ENCODE assay signal across 28 cellular contexts in genomic region chr5:153018121-153018520, GRCh38.
"Had no signal": no experiment of that assay in that cellular context is flagged by ENCODE, and none has a peak within 500 bp of the region (broad histone marks: within the 10 kb centered on the region; RNA-seq: fewer than 3 reads in every experiment).

No MANE protein-coding gene starts in this region.

- H3K27me3 ChIP-seq: neural progenitor cell, ovary, spleen, suprapubic skin, testis, tibial artery, transverse colon, upper lobe of right lung, uterus had no signal

- H3K4me1 ChIP-seq: neural progenitor cell, parathyroid adenoma, psoas muscle, spleen, suprapubic skin, testis, tibial artery, transverse colon, upper lobe of right lung, uterus had no signal

- H3K27ac ChIP-seq: neural progenitor cell, ovary, parathyroid adenoma, psoas muscle, skin epidermis, spleen, suprapubic skin, testis, tibial artery, transverse colon, upper lobe of right lung, uterus had no signal

- ATAC-seq: natural killer cell; psoas muscle; right cardiac atrium; sciatic nerve; stimulated activated memory B cell treated with anti-CD40 and anti-IgM and Interleukin-4, amounts not matched to agents 10 μg/mL and 1 μg/mL and 100 μg/mL, for 72 hours; stimulated activated naive CD8-positive, alpha-beta T cell treated with anti-CD3 and anti-CD28 coated beads, Interleukin-15, amount 100 ng/mL, for 72 hours; stimulated activated naive CD8-positive, alpha-beta T cell treated with anti-CD3 and anti-CD28 coated beads, Interleukin-15, Interleukin-2, amounts not matched to agents 100 U/mL and 50 U/mL, for 24 hours; upper lobe of right lung had no signal

- H3K79me2 ChIP-seq: parathyroid adenoma had no signal

- H3K9ac ChIP-seq: neural progenitor cell, parathyroid adenoma had no signal

- H2AFZ ChIP-seq: neural progenitor cell, parathyroid adenoma had no signal

- H3K4me3 ChIP-seq: neural progenitor cell, ovary, psoas muscle, skin epidermis, smooth muscle cell, spleen, suprapubic skin, testis, tibial artery, transverse colon, upper lobe of right lung, uterus had no signal

- H3K9me3 ChIP-seq: ovary, testis had no signal

- H3K36me3 ChIP-seq: neural progenitor cell, ovary, spleen, suprapubic skin, tibial artery, transverse colon, upper lobe of right lung, uterus had no signal

- H3K4me2 ChIP-seq: neural progenitor cell, smooth muscle cell had no signal

- DNase-seq: natural killer cell; occipital lobe; ovary; posterior cingulate gyrus; psoas muscle; right cardiac atrium; spleen; stimulated activated CD4-positive, alpha-beta T cell treated with anti-CD3 and anti-CD28 coated beads, Interleukin-12 subunit alpha, Interleukin-12 subunit beta, amount 100 ng/mL, for 4 hours; stimulated activated CD4-positive, alpha-beta T cell treated with anti-CD3 and anti-CD28 coated beads, Interleukin-1b, Interleukin-23, amount 100 ng/mL, for 48 hours; stimulated activated CD4-positive, alpha-beta T cell treated with anti-CD3 and anti-CD28 coated beads, Interleukin-4, amount 100 ng/mL, for 1 hour; stimulated activated CD4-positive, alpha-beta T cell treated with anti-CD3 and anti-CD28 coated beads, Interleukin-4, amount 100 ng/mL, for 4 hours; stimulated activated CD8-positive, alpha-beta memory T cell treated with anti-CD3 and anti-CD28 coated beads, Interleukin-4, amount 100 ng/mL, for 48 hours; stimulated activated naive CD4-positive, alpha-beta T cell; stimulated activated naive CD8-positive, alpha-beta T cell treated with anti-CD3 and anti-CD28 coated beads, Interleukin-15, amount 100 ng/mL, for 72 hours; stimulated activated naive CD8-positive, alpha-beta T cell treated with anti-CD3 and anti-CD28 coated beads, Interleukin-15, Interleukin-2, amounts not matched to agents 100 U/mL and 50 U/mL, for 24 hours; substantia nigra; testis; tibial artery; transverse colon; upper lobe of right lung; uterus had no signal
